11 cellular contexts compared by ENCODE assay signal in genomic region chr7:105493928-105494325, GRCh38. TPM values are rescaled to one million over a fixed set of nuclear protein-coding genes. Genes with fewer than 3 reads are reported as not detected.
DNase-seq lines count a peak whose midpoint lies in the region; ATAC-seq, FAIRE-seq and TF ChIP-seq lines count a peak whose summit lies in the region.
"Had no signal": no experiment of that assay in that cellular context is flagged by ENCODE, and none has a peak within 500 bp of the region (broad histone marks: within the 10 kb centered on the region; RNA-seq: fewer than 3 reads in every experiment).

No MANE protein-coding gene starts in this region.

- H3K36me3 ChIP-seq in brain microvascular endothelial cell (replicated peaks) (no peaks in the 10 kb centered on the region), left lung (no peaks in the 10 kb centered on the region), transverse colon (no peaks in the 10 kb centered on the region), small intestine (ENCODE audit: control insufficient read depth in 2 of 2, insufficient read depth in 2 of 2, low read length in 2 of 2) (no peaks in the 10 kb centered on the region)

- no peaks in the 10 kb centered on the region for H3K4me1 ChIP-seq in left lung
- no peaks in the 10 kb centered on the region for H3K4me1 ChIP-seq in transverse colon
- no peaks in the 10 kb centered on the region for H3K4me1 ChIP-seq in small intestine (ENCODE audit: control insufficient read depth in 2 of 2, insufficient read depth in 1 of 2, low read depth in 1 of 2, low read length in 1 of 2)

- no peak overlapping the region for H3K4me3 ChIP-seq in brain microvascular endothelial cell (ENCODE audit: low read depth, low read length)
- H3K4me3 ChIP-seq in left lung = no peak overlapping the region
- no peak overlapping the region for H3K4me3 ChIP-seq in transverse colon
- no peak overlapping the region for H3K4me3 ChIP-seq in small intestine (ENCODE audit: low read depth in 1 of 2, low read length in 2 of 2)

- H3K27me3 ChIP-seq in brain microvascular endothelial cell (replicated peaks) (no peaks in the 10 kb centered on the region), left lung (no peaks in the 10 kb centered on the region), transverse colon (no peaks in the 10 kb centered on the region), small intestine (ENCODE audit: control insufficient read depth in 2 of 2, insufficient read depth in 2 of 2, low read length in 2 of 2) (no peaks in the 10 kb centered on the region)

- H3K9me3 ChIP-seq in left lung (no peaks in the 10 kb centered on the region), transverse colon (no peaks in the 10 kb centered on the region), small intestine (ENCODE audit: control insufficient read depth, low read depth) (no peaks in the 10 kb centered on the region)

- TF ChIP-seq EP300 in transverse colon (IDR thresholded peaks at IDR 0.05; ENCODE audit: low read depth) = no peak

- H3K27ac ChIP-seq in brain microvascular endothelial cell (peak overlapping the region; percentile 25), left lung (peak overlapping the region; percentile 9 to 26), transverse colon (peak overlapping the region in 3 of 4 donors; percentile 29 to 41 (median 37)), small intestine (ENCODE audit: low read depth in 1 of 2, low read length in 1 of 2) (no peak overlapping the region)

- TF ChIP-seq CTCF in brain microvascular endothelial cell (IDR thresholded peaks at IDR 0.05; ENCODE audit: low read depth, low read length, missing control alignments) = no peak
- TF ChIP-seq CTCF in left lung (IDR thresholded peaks at IDR 0.05) = no peak
- TF ChIP-seq CTCF in transverse colon (IDR thresholded peaks at IDR 0.05) = no peak

- TF ChIP-seq POLR2A in transverse colon (IDR thresholded peaks at IDR 0.05) = no peak

- intact Hi-C loops in left lung (cut with DNase I) (no loop called here), transverse colon (cut with DNase I; ENCODE audit: low total_unique reads) (no loop called here)

- ATAC-seq in left lung (peak; percentile 85), GM18873 (IDR thresholded peaks at IDR 0.05; ENCODE audit: low FRiP score, unreplicated experiment) (no peak), GM19455 (IDR thresholded peaks at IDR 0.05; ENCODE audit: unreplicated experiment) (no peak)

- no peak for FAIRE-seq in small intestine (lab: Jason Lieb, UNC)
- FAIRE-seq: keratinocyte had no signal

- WGBS in transverse colon (ENCODE audit: low coverage in 1 of 2), 2 donors = 77 to 87% methylated on average over 4 to 5 of the region's 5 CpGs
- WGBS in small intestine, 3 donors = 85 to 92% (median 87%) methylated on average over 5 of the region's 5 CpGs

- in situ Hi-C loops in brain microvascular endothelial cell (cut with HindIII; ENCODE audit: low pct_ligation_motif_present, low sequenced_read_pairs) (no loop called here), transverse colon (cut with MboI; ENCODE audit: low pct_ligation_motif_present in 1 of 4, low pct_unique_long_range_greater_than_20kb in 1 of 4, low sequenced_read_pairs in 3 of 4) (no loop called here)

- DNase-seq in HK-2 (ENCODE audit: unreplicated experiment) (peak; percentile 65), brain microvascular endothelial cell (peak; percentile 83), left lung (peak in 1 of 2 donors; percentile 39), transverse colon (no peak), small intestine (no peak)
- DNase-seq: NCI-H524; Right ventricle myocardium superior; stimulated activated naive CD4-positive, alpha-beta T cell treated with Interleukin-2 at 50 U/mL for 16 hours had no signal

RNA-seq across cellular contexts. Expression of gene PUS7, which starts 28.1 kb away (rescaled TPM):
- total RNA-seq in left lung (10 to 100 TPM; 10.3 to 16.6 TPM), transverse colon (1 to 10 TPM; 1.9 to 7.0 (median 4.9) TPM)
- polyA plus RNA-seq in small intestine = 1 to 10 TPM; 1.3 to 7.1 (median 1.6) TPM

RNA-seq across cellular contexts. Expression of gene RINT1, which starts 38.1 kb away (rescaled TPM):
- total RNA-seq in left lung (10 to 100 TPM; 15.0 to 15.9 TPM), transverse colon (10 to 100 TPM in 3 of 4 donors, 1 to 10 TPM in 1; 10.0 to 37.2 (median 19.0) TPM)
- 10 to 100 TPM in 1 of 3 donors, 1 to 10 TPM in 2; 9.3 to 11.6 (median 9.8) TPM for polyA plus RNA-seq in small intestine

Comparison
In these comparisons a context has a peak if more than half of its experiments do, and no peak if none do; other contexts are left out.
1. DNase-seq: peak in HK-2 (single experiment) and brain microvascular endothelial cell (single experiment); none in transverse colon (single experiment) and small intestine (single experiment).
2. H3K27ac ChIP-seq: peak in brain microvascular endothelial cell (single experiment), left lung (2 of 2) and transverse colon (3 of 4); none in small intestine (0 of 2).